Comparison of ENCODE assay signal across 1 cellular context in the genomic region with DNA sequence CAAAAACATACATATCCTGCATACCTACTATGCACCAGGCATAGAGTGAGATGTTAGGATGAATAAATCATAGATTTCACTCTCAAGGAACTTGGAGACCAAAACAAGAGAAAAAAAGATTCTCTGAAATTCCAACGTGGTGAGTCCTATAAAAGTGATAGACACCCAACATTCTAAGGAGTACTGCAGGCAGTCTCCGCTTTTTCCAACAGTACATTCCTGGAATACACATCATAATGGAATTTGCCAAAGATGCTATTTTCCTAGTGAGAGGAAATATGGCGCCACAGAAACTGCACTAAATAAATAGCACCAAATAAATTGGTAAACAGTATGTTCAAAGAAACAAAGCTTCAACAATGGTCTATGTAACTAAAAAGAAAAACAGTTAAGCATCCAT.
TF ChIP-seq lines count a peak whose summit lies in the region.

No MANE protein-coding gene starts in this region.

TF ChIP-seq in IMR-90, 13 proteins besides CTCF, POLR2A, EP300 and RAD21 (continued from another document):
- TF ChIP-seq, protein P1, sequence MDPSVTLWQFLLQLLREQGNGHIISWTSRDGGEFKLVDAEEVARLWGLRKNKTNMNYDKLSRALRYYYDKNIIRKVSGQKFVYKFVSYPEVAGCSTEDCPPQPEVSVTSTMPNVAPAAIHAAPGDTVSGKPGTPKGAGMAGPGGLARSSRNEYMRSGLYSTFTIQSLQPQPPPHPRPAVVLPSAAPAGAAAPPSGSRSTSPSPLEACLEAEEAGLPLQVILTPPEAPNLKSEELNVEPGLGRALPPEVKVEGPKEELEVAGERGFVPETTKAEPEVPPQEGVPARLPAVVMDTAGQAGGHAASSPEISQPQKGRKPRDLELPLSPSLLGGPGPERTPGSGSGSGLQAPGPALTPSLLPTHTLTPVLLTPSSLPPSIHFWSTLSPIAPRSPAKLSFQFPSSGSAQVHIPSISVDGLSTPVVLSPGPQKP (IDR thresholded peaks at IDR 0.05; ENCODE audit: borderline replicate concordance, low read depth, low read length): no peak
- TF ChIP-seq, protein P2, sequence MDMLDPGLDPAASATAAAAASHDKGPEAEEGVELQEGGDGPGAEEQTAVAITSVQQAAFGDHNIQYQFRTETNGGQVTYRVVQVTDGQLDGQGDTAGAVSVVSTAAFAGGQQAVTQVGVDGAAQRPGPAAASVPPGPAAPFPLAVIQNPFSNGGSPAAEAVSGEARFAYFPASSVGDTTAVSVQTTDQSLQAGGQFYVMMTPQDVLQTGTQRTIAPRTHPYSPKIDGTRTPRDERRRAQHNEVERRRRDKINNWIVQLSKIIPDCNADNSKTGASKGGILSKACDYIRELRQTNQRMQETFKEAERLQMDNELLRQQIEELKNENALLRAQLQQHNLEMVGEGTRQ (IDR thresholded peaks at IDR 0.05; ENCODE audit: low read depth, low read length): no peak
- TF ChIP-seq BHLHE40 (IDR thresholded peaks at IDR 0.05; ENCODE audit: low read depth, low read length) (no peak), MXI1 (IDR thresholded peaks at IDR 0.05; ENCODE audit: borderline replicate concordance, low read depth, low read length) (no peak), MAFK (IDR thresholded peaks at IDR 0.05; ENCODE audit: low read depth, low read length) (peak; percentile 32; the same call in 1 of the 2 replicates), FOS (IDR thresholded peaks at IDR 0.05; ENCODE audit: low read depth, low read length) (no peak), RCOR1 (IDR thresholded peaks at IDR 0.05; ENCODE audit: insufficient replicate concordance, low read length) (peak; percentile 33), NFE2L2 (IDR thresholded peaks at IDR 0.05; ENCODE audit: low read depth, low read length) (no peak), RFX5 (IDR thresholded peaks at IDR 0.05; ENCODE audit: low read depth, low read length) (no peak), CEBPB (IDR thresholded peaks at IDR 0.05; ENCODE audit: low read depth, low read length) (no peak), SMC3 (IDR thresholded peaks at IDR 0.05; ENCODE audit: low read depth, low read length) (no peak)
